18 cellular contexts compared by ENCODE assay signal in genomic region chr22:47044722-47045545, GRCh38.
A peak's percentile ranks its signal among the peaks of the same experiment; 100 is the strongest.
DNase-seq lines count a peak whose midpoint lies in the region; ATAC-seq and TF ChIP-seq lines count a peak whose summit lies in the region.
"Had no signal": no experiment of that assay in that cellular context is flagged by ENCODE, and none has a peak within 500 bp of the region (broad histone marks: within the 10 kb centered on the region; RNA-seq: fewer than 3 reads in every experiment).

No MANE protein-coding gene starts in this region.

- POLR2A ChIA-PET in RWPE1 (lab: Yijun Ruan, JAX; ENCODE audit: low non-redundant PET) = no interaction called here

- H3K4me1 Mint-ChIP-seq in immature natural killer cell = peaks cover 72 to 83% of the 10 kb centered on the region in 2 donors

- peaks cover 1 to 17% (median 3%) of the 10 kb centered on the region in 3 donors for H3K27me3 Mint-ChIP-seq in immature natural killer cell (ENCODE audit: low read depth in 3 of 3)
- H3K27me3 Mint-ChIP-seq: IgD-negative memory B cell had no signal

- peak; percentile 22 for DNase-seq in Caki2 (ENCODE audit: low read depth)
- DNase-seq in RWPE1 (ENCODE audit: low spot score) = no peak
- no peak for DNase-seq in immature natural killer cell
- DNase-seq in posterior vena cava (ENCODE audit: low spot score) = peak; percentile 42
- DNase-seq: activated CD4-positive, CD25-positive, alpha-beta regulatory T cell; activated effector memory CD4-positive, alpha-beta T cell treated with anti-CD3 and anti-CD28 coated beads, Interleukin-2, amount 50 U/mL, for 16 hours; AML-193; NCI-H510A; SIG-M5; stimulated activated CD8-positive, alpha-beta memory T cell treated with anti-CD3 and anti-CD28 coated beads, Interleukin-4, amount 100 ng/mL, for 48 hours had no signal

- peak overlapping the region; percentile 56 for H3K27ac ChIP-seq in RWPE1
- H3K27ac ChIP-seq: HL-60, ovary, suprapubic skin had no signal

- no peak for TF ChIP-seq CTCF in RWPE1 (conservative IDR thresholded peaks at IDR 0.05; ENCODE audit: low read depth)

- H3K36me3 Mint-ChIP-seq in immature natural killer cell = no peaks in the 10 kb centered on the region

- H3K27ac Mint-ChIP-seq in immature natural killer cell = peak overlapping the region in 4 of 6 donors; percentile 18 to 44 (median 26)
- H3K27ac Mint-ChIP-seq: T-helper 1 cell treated with Interleukin-12 subunit alpha and Interleukin-12 subunit beta and Interleukin-4 antibody, amounts not matched to agents 30 μg/mL and 1 μg/mL, for 36 hours had no signal

- in situ Hi-C loops in Caki2 (cut with HindIII; ENCODE audit: low pct_unique_long_range_greater_than_20kb, low sequenced_read_pairs) = no loop called here

- H3K9me3 Mint-ChIP-seq in immature natural killer cell = no peaks in the 10 kb centered on the region
- H3K9me3 Mint-ChIP-seq: IgD-negative memory B cell; T-helper 1 cell treated with Interleukin-12 subunit alpha and Interleukin-12 subunit beta and Interleukin-4 antibody, amounts not matched to agents 30 μg/mL and 1 μg/mL, for 36 hours had no signal

- CTCF ChIA-PET in RWPE1 (lab: Yijun Ruan, JAX) = interaction anchor here (0.6 kb wide), 1 partner anchor 256 kb away, joined by 3 read pairs; no protein-coding TSS in a partner anchor

- H3K4me3 Mint-ChIP-seq in immature natural killer cell = no peak overlapping the region
- H3K4me3 Mint-ChIP-seq: IgD-negative memory B cell; T-helper 1 cell treated with Interleukin-12 subunit alpha and Interleukin-12 subunit beta and Interleukin-4 antibody, amounts not matched to agents 30 μg/mL and 1 μg/mL, for 36 hours had no signal

- no peak for ATAC-seq in GM21381 (IDR thresholded peaks at IDR 0.05; ENCODE audit: unreplicated experiment)
- no peak for ATAC-seq in HG03520 (IDR thresholded peaks at IDR 0.05; ENCODE audit: unreplicated experiment)
- no peak for ATAC-seq in GM21723 (IDR thresholded peaks at IDR 0.05; ENCODE audit: unreplicated experiment)

- intact Hi-C loops in posterior vena cava (cut with DNase I) = no loop called here

Comparison
In these comparisons a context has a peak if more than half of its experiments do, and no peak if none do; other contexts are left out.
1. DNase-seq: peak in Caki2 (single experiment) and posterior vena cava (single experiment); none in RWPE1 (single experiment) and immature natural killer cell (0 of 3).